In the genomic region with DNA sequence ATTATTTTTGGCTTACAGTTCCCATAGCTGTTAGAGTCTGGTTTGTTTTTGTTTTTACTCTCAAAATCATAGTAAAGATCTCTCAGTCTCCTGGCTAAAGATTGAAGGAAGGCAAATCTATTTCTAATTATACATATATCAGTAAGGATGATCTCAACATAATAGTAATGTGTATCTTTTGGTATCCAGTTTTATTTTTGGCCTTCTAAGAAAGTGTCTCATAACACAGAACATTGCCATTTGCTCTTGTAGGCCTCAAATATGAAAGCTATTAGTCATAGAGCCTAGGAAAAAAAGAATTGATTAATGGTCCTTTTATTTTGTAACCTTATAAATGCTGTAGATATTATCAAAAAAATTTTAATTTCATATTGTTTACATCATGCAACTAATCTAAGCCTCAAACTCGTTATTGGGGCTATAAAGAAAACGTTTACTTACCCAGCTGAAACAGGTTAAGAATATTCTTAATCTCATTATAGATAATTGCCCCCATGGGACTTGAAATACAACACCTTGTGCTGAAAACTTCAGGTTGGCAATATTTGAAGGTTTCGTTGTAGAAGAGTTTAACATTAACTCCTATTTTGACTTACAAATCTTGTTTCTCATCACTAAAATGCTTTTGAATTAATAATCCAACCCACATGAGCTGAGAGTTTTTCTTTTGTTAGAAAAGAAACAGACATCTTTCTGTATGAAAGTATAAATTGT, we compare ENCODE assay signal across 12 cellular contexts.
"Had no signal": no experiment of that assay in that cellular context is flagged by ENCODE, and none has a peak within 500 bp of the region (broad histone marks: within the 10 kb centered on the region; RNA-seq: fewer than 3 reads in every experiment).

No MANE protein-coding gene starts in this region.

- ATAC-seq: effector memory CD8-positive, alpha-beta T cell; stimulated activated effector memory CD8-positive, alpha-beta T cell treated with anti-CD3 and anti-CD28 coated beads, Interleukin-12 subunit alpha, Interleukin-12 subunit beta, amount 100 ng/mL, for 72 hours had no signal

- H3K27me3 Mint-ChIP-seq: activated CD4-positive, alpha-beta memory T cell treated with anti-CD3 and anti-CD28 coated beads, Interleukin-2, amount 10 ng/mL, durations not matched to agents 7 days and 5 days; dendritic cell treated with granulocyte-macrophage colony-stimulating factor and Interleukin-4, amounts not matched to agents 40 ng/mL and 50 ng/mL, for 4 days; effector memory CD8-positive, alpha-beta T cell had no signal

- DNase-seq: activated CD4-positive, alpha-beta memory T cell treated with anti-CD3 and anti-CD28 coated beads, Interleukin-2, amount 10 ng/mL, durations not matched to agents 7 days and 5 days; activated naive CD4-positive, alpha-beta T cell treated with Interleukin-2 at 50 U/mL for 16 hours; adrenal gland; caudate nucleus; effector memory CD8-positive, alpha-beta T cell; hippocampal formation; kidney glomerular epithelial cell; posterior cingulate gyrus; T-helper 9 cell had no signal

- H3K4me1 Mint-ChIP-seq: stimulated activated effector memory CD8-positive, alpha-beta T cell treated with anti-CD3 and anti-CD28 coated beads, Interleukin-12 subunit alpha, Interleukin-12 subunit beta, amount 100 ng/mL, for 72 hours had no signal

- H3K4me3 Mint-ChIP-seq: activated CD4-positive, alpha-beta memory T cell treated with anti-CD3 and anti-CD28 coated beads, Interleukin-2, amount 10 ng/mL, durations not matched to agents 7 days and 5 days; activated T-helper 1 cell treated with anti-CD3 and anti-CD28 coated beads, Interleukin-12 subunit alpha, Interleukin-12 subunit beta, Interleukin-2, Interleukin-4 antibody, amounts not matched to agents 30 ng/mL and 10 ng/mL and 1 ng/mL, durations not matched to agents 14 hours and 24 hours and 36 hours; dendritic cell treated with granulocyte-macrophage colony-stimulating factor and Interleukin-4, amounts not matched to agents 40 ng/mL and 50 ng/mL, for 4 days; effector memory CD8-positive, alpha-beta T cell; stimulated activated effector memory CD8-positive, alpha-beta T cell treated with anti-CD3 and anti-CD28 coated beads, Interleukin-12 subunit alpha, Interleukin-12 subunit beta, amount 100 ng/mL, for 72 hours had no signal

- H3K27ac Mint-ChIP-seq: activated CD4-positive, alpha-beta memory T cell treated with anti-CD3 and anti-CD28 coated beads, Interleukin-2, amount 10 ng/mL, durations not matched to agents 7 days and 5 days; activated T-helper 1 cell treated with anti-CD3 and anti-CD28 coated beads, Interleukin-12 subunit alpha, Interleukin-12 subunit beta, Interleukin-2, Interleukin-4 antibody, amounts not matched to agents 30 ng/mL and 10 ng/mL and 1 ng/mL, durations not matched to agents 14 hours and 24 hours and 36 hours; effector memory CD8-positive, alpha-beta T cell; stimulated activated effector memory CD8-positive, alpha-beta T cell treated with anti-CD3 and anti-CD28 coated beads, Interleukin-12 subunit alpha, Interleukin-12 subunit beta, amount 100 ng/mL, for 72 hours had no signal

- H3K9me3 Mint-ChIP-seq: activated CD4-positive, alpha-beta memory T cell treated with anti-CD3 and anti-CD28 coated beads, Interleukin-2, amount 10 ng/mL, durations not matched to agents 7 days and 5 days; activated T-helper 1 cell treated with anti-CD3 and anti-CD28 coated beads, Interleukin-12 subunit alpha, Interleukin-12 subunit beta, Interleukin-2, Interleukin-4 antibody, amounts not matched to agents 30 ng/mL and 10 ng/mL and 1 ng/mL, durations not matched to agents 14 hours and 24 hours and 36 hours; dendritic cell treated with granulocyte-macrophage colony-stimulating factor and Interleukin-4, amounts not matched to agents 40 ng/mL and 50 ng/mL, for 4 days; effector memory CD8-positive, alpha-beta T cell; stimulated activated effector memory CD8-positive, alpha-beta T cell treated with anti-CD3 and anti-CD28 coated beads, Interleukin-12 subunit alpha, Interleukin-12 subunit beta, amount 100 ng/mL, for 72 hours had no signal
